Comparison of ENCODE assay signal across 22 cellular contexts in genomic region chr9:76630916-76631315, GRCh38.
"Had no signal": no experiment of that assay in that cellular context is flagged by ENCODE, and none has a peak within 500 bp of the region (broad histone marks: within the 10 kb centered on the region; RNA-seq: fewer than 3 reads in every experiment).

No MANE protein-coding gene starts in this region.

- H3K9ac ChIP-seq: neural progenitor cell had no signal

- H3K4me3 ChIP-seq: esophagus squamous epithelium, left ventricle myocardium inferior, lung, neural progenitor cell, pancreas, psoas muscle, thoracic aorta, transverse colon had no signal

- H3K27me3 ChIP-seq: esophagus squamous epithelium, neural progenitor cell, pancreas, transverse colon had no signal

- H3K27ac ChIP-seq: epithelial cell of prostate, esophagus squamous epithelium, left ventricle myocardium inferior, neural progenitor cell, pancreas, psoas muscle, thoracic aorta, transverse colon had no signal

- H3K4me2 ChIP-seq: neural progenitor cell had no signal

- H3K4me1 Mint-ChIP-seq: neural progenitor cell had no signal

- H3K27ac Mint-ChIP-seq: effector memory CD8-positive, alpha-beta T cell; natural killer cell treated with Interleukin-12 subunit alpha and Interleukin-12 subunit beta and Interleukin-15 and Interleukin-18, amount 100 ng/mL, for 72 hours; neural progenitor cell; stimulated activated naive B cell treated with anti-CD40 and anti-IgM and Interleukin-4, amounts not matched to agents 10 μg/mL and 1 μg/mL and 100 μg/mL, for 72 hours; stimulated activated naive CD8-positive, alpha-beta T cell treated with anti-CD3 and anti-CD28 coated beads, Interleukin-15, amount 100 ng/mL, for 72 hours had no signal

- H2AFZ ChIP-seq: neural progenitor cell had no signal

- H3K9me3 ChIP-seq: esophagus squamous epithelium, left ventricle myocardium inferior, pancreas, psoas muscle, thoracic aorta, transverse colon had no signal

- DNase-seq: effector memory CD8-positive, alpha-beta T cell; esophagus squamous epithelium; foreskin fibroblast; kidney; left cardiac atrium; left ventricle myocardium inferior; mesenchymal stem cell; midbrain; occipital lobe; pancreas; psoas muscle; stimulated activated CD4-positive, alpha-beta T cell treated with anti-CD3 and anti-CD28 coated beads, Interleukin-2, amount 100 ng/mL, for 24 hours; stimulated activated CD4-positive, alpha-beta T cell treated with anti-CD3 and anti-CD28 coated beads, Interleukin-4, amount 100 ng/mL, for 4 hours; stimulated activated naive B cell treated with anti-CD40 and anti-IgM and Interleukin-4, amounts not matched to agents 10 μg/mL and 1 μg/mL and 100 μg/mL, for 72 hours; stimulated activated naive CD8-positive, alpha-beta T cell treated with anti-CD3 and anti-CD28 coated beads, Interleukin-15, amount 100 ng/mL, for 72 hours; transverse colon had no signal

- H3K36me3 Mint-ChIP-seq: natural killer cell treated with Interleukin-12 subunit alpha and Interleukin-12 subunit beta and Interleukin-15 and Interleukin-18, amount 100 ng/mL, for 72 hours had no signal

- H3K9me3 Mint-ChIP-seq: effector memory CD8-positive, alpha-beta T cell; natural killer cell treated with Interleukin-12 subunit alpha and Interleukin-12 subunit beta and Interleukin-15 and Interleukin-18, amount 100 ng/mL, for 72 hours; neural progenitor cell; stimulated activated naive B cell treated with anti-CD40 and anti-IgM and Interleukin-4, amounts not matched to agents 10 μg/mL and 1 μg/mL and 100 μg/mL, for 72 hours; stimulated activated naive CD8-positive, alpha-beta T cell treated with anti-CD3 and anti-CD28 coated beads, Interleukin-15, amount 100 ng/mL, for 72 hours had no signal

- H3K36me3 ChIP-seq: left ventricle myocardium inferior, neural progenitor cell, pancreas had no signal

- H3K4me1 ChIP-seq: esophagus squamous epithelium, left ventricle myocardium inferior, neural progenitor cell, psoas muscle had no signal

- FAIRE-seq: kidney, pancreas had no signal

- H3K4me3 Mint-ChIP-seq: effector memory CD8-positive, alpha-beta T cell; natural killer cell treated with Interleukin-12 subunit alpha and Interleukin-12 subunit beta and Interleukin-15 and Interleukin-18, amount 100 ng/mL, for 72 hours; neural progenitor cell; stimulated activated naive B cell treated with anti-CD40 and anti-IgM and Interleukin-4, amounts not matched to agents 10 μg/mL and 1 μg/mL and 100 μg/mL, for 72 hours; stimulated activated naive CD8-positive, alpha-beta T cell treated with anti-CD3 and anti-CD28 coated beads, Interleukin-15, amount 100 ng/mL, for 72 hours had no signal

- ATAC-seq: effector memory CD8-positive, alpha-beta T cell; left cardiac atrium; natural killer cell treated with Interleukin-12 subunit alpha and Interleukin-12 subunit beta and Interleukin-15 and Interleukin-18, amount 100 ng/mL, for 72 hours; pancreas; psoas muscle; sciatic nerve; stimulated activated naive B cell treated with anti-CD40 and anti-IgM and Interleukin-4, amounts not matched to agents 10 μg/mL and 1 μg/mL and 100 μg/mL, for 72 hours; stimulated activated naive CD8-positive, alpha-beta T cell treated with anti-CD3 and anti-CD28 coated beads, Interleukin-15, amount 100 ng/mL, for 72 hours had no signal
